In genomic region chr1:84387480-84388163, GRCh38 we compare ENCODE assay signal across 17 cellular contexts. TPM values are rescaled to one million over a fixed set of nuclear protein-coding genes. Genes with fewer than 3 reads are reported as not detected.
A peak's percentile ranks its signal among the peaks of the same experiment; 100 is the strongest.
DNase-seq lines count a peak whose midpoint lies in the region; ATAC-seq and TF ChIP-seq lines count a peak whose summit lies in the region.
"Had no signal": no experiment of that assay in that cellular context is flagged by ENCODE, and none has a peak within 500 bp of the region (broad histone marks: within the 10 kb centered on the region; RNA-seq: fewer than 3 reads in every experiment).

No MANE protein-coding gene starts in this region.

- H3K27me3 Mint-ChIP-seq in GM23338 (ENCODE audit: insufficient read depth, low read depth, poor library complexity): peaks cover 2% of the 10 kb centered on the region
- H3K27me3 Mint-ChIP-seq: progenitor cell of endocrine pancreas had no signal

- H3K27me3 ChIP-seq in AG04450 (ENCODE audit: control insufficient read depth, insufficient read depth, low read length) (no peaks in the 10 kb centered on the region), GM23338 (ENCODE audit: insufficient read depth) (no peaks in the 10 kb centered on the region), Panc1 (ENCODE audit: control insufficient read depth, insufficient read depth, low read length) (no peaks in the 10 kb centered on the region), stomach (no peaks in the 10 kb centered on the region), Peyer's patch (no peaks in the 10 kb centered on the region)
- H3K27me3 ChIP-seq: heart right ventricle, SJCRH30 had no signal

- no TSS peak for BruUV-seq in Panc1 (replicated peaks; lab: Mats Ljungman, UMichigan)

- no peak overlapping the region for H3K4me2 ChIP-seq in GM23338

- no peak overlapping the region for H3K4me3 Mint-ChIP-seq in GM23338
- H3K4me3 Mint-ChIP-seq: CD4-positive, alpha-beta memory T cell had no signal

- H3K9me3 Mint-ChIP-seq in GM23338: no peaks in the 10 kb centered on the region
- H3K9me3 Mint-ChIP-seq in activated naive CD4-positive, alpha-beta T cell treated with anti-CD3 and anti-CD28 coated beads, Interleukin-2, amount 50 U/mL, for 72 hours: no peaks in the 10 kb centered on the region
- H3K9me3 Mint-ChIP-seq: CD4-positive, alpha-beta memory T cell had no signal

- H3K4me1 Mint-ChIP-seq in GM23338: peaks cover 12% of the 10 kb centered on the region; the same call in 2 of the 3 replicates
- H3K4me1 Mint-ChIP-seq: CD4-positive, alpha-beta memory T cell had no signal

- H3K9me3 ChIP-seq in AG04450 (ENCODE audit: control insufficient read depth, insufficient read depth, low read length) (no peaks in the 10 kb centered on the region), Panc1 (ENCODE audit: control insufficient read depth, insufficient read depth, low read depth, low read length) (no peaks in the 10 kb centered on the region), stomach (no peaks in the 10 kb centered on the region), Peyer's patch (no peaks in the 10 kb centered on the region)
- H3K9me3 ChIP-seq: heart right ventricle, SJCRH30 had no signal

- H4K20me1 ChIP-seq in GM23338 (replicated peaks; ENCODE audit: insufficient read depth): no peaks in the 10 kb centered on the region

- POLR2A ChIA-PET in AG04450 (lab: Yijun Ruan, JAX): no interaction called here
- POLR2A ChIA-PET in Panc1 (lab: Charles Lee): no interaction called here

- TF ChIP-seq POLR2A in stomach (IDR thresholded peaks at IDR 0.05) (no peak), Peyer's patch (IDR thresholded peaks at IDR 0.05) (no peak)

- peak; percentile 37; the same call in 1 of the 2 replicates for TF ChIP-seq CTCF in AG04450 (IDR thresholded peaks at IDR 0.05; ENCODE audit: low read depth, low read length)
- peak; percentile 52 to 65 for TF ChIP-seq CTCF in GM23338 (conservative IDR thresholded peaks at IDR 0.05; ENCODE audit: low read depth in 2 of 2)
- TF ChIP-seq CTCF in Panc1 (IDR thresholded peaks at IDR 0.05): peak; percentile 62
- no peak for TF ChIP-seq CTCF in stomach (IDR thresholded peaks at IDR 0.05)
- TF ChIP-seq CTCF in Peyer's patch (IDR thresholded peaks at IDR 0.05): no peak

- WGBS in stomach, 5 donors: 72 to 80% (median 77%) methylated on average over 8 of the region's 8 CpGs

- intact Hi-C loops in Panc1 (cut with micrococcal nuclease; ENCODE audit: unreplicated experiment): no loop called here
- intact Hi-C loops in stomach (cut with DNase I; ENCODE audit: low total_unique reads): no loop called here

- CTCF ChIA-PET in AG04450 (lab: Charles Lee): no interaction called here
- CTCF ChIA-PET in Panc1 (lab: Charles Lee): interaction anchor here (0.6 kb wide), 1 partner anchor 217 kb away, joined by 3 read pairs; no protein-coding TSS in a partner anchor

- ATAC-seq in GM23338: peak; percentile 96
- ATAC-seq in Panc1: peak; percentile 82
- no peak for ATAC-seq in activated naive CD4-positive, alpha-beta T cell treated with anti-CD3 and anti-CD28 coated beads, Interleukin-2, amount 50 U/mL, for 72 hours
- ATAC-seq: heart right ventricle had no signal

- H3K4me3 ChIP-seq in AG04450 (ENCODE audit: low read depth, low read length) (no peak overlapping the region), GM23338 (no peak overlapping the region), Panc1 (ENCODE audit: low read depth in 2 of 2, low read length in 2 of 2) (no peak overlapping the region), stomach (no peak overlapping the region), Peyer's patch (no peak overlapping the region)
- H3K4me3 ChIP-seq: heart right ventricle, SJCRH30 had no signal

- no peak for DNase-seq in AG04450 (ENCODE audit: low read depth, low spot score)
- peak; percentile 70 for DNase-seq in GM23338 (ENCODE audit: low spot score)
- DNase-seq in Panc1 (ENCODE audit: low read depth, low spot score): no peak
- peak; percentile 51 for DNase-seq in globus pallidus (ENCODE audit: low spot score)
- no peak for DNase-seq in stomach
- no peak for DNase-seq in NCI-H345 (lab: John Stamatoyannopoulos, UW)
- no peak for DNase-seq in activated naive CD4-positive, alpha-beta T cell treated with anti-CD3 and anti-CD28 coated beads, Interleukin-2, amount 50 U/mL, for 72 hours (ENCODE audit: low spot score in 2 of 2)
- DNase-seq in Peyer's patch: no peak
- DNase-seq: activated CD4-positive, CD25-positive, alpha-beta regulatory T cell; activated T-cell treated with anti-CD3 and anti-CD28 coated beads for 4 hours; CD4-positive, alpha-beta memory T cell; heart right ventricle; stimulated activated naive CD4-positive, alpha-beta T cell had no signal

- H3K27ac Mint-ChIP-seq in GM23338: no peak overlapping the region
- H3K27ac Mint-ChIP-seq in activated naive CD4-positive, alpha-beta T cell treated with anti-CD3 and anti-CD28 coated beads, Interleukin-2, amount 50 U/mL, for 72 hours: no peak overlapping the region
- H3K27ac Mint-ChIP-seq: CD4-positive, alpha-beta memory T cell; progenitor cell of endocrine pancreas had no signal

- no peaks in the 10 kb centered on the region for H3K36me3 Mint-ChIP-seq in GM23338 (ENCODE audit: low read depth)
- H3K36me3 Mint-ChIP-seq in activated naive CD4-positive, alpha-beta T cell treated with anti-CD3 and anti-CD28 coated beads, Interleukin-2, amount 50 U/mL, for 72 hours: no peaks in the 10 kb centered on the region
- H3K36me3 Mint-ChIP-seq: CD4-positive, alpha-beta memory T cell had no signal

- in situ Hi-C loops in Panc1 (cut with HindIII; ENCODE audit: low pct_unique_long_range_greater_than_20kb, low sequenced_read_pairs): no loop called here

- no peaks in the 10 kb centered on the region for H3K79me2 ChIP-seq in GM23338 (replicated peaks; ENCODE audit: insufficient read depth)

- TF ChIP-seq EP300 in stomach (IDR thresholded peaks at IDR 0.05): no peak

- no peaks in the 10 kb centered on the region for H3K9me2 ChIP-seq in GM23338 (ENCODE audit: insufficient read depth)

- H3F3A ChIP-seq in GM23338 (replicated peaks; ENCODE audit: low read depth): no peaks in the 10 kb centered on the region

- H2AFZ ChIP-seq in GM23338: peak overlapping the region; percentile 35; the same call in 1 of the 2 replicates

- H3K4me1 ChIP-seq in GM23338 (ENCODE audit: insufficient read depth): 0 out of 2 replicates have a peak, but pooled peaks cover 3% of the 10 kb centered on the region
- no peaks in the 10 kb centered on the region for H3K4me1 ChIP-seq in Panc1 (ENCODE audit: control insufficient read depth, insufficient read depth, low read length)
- no peaks in the 10 kb centered on the region for H3K4me1 ChIP-seq in stomach
- H3K4me1 ChIP-seq in Peyer's patch: no peaks in the 10 kb centered on the region
- H3K4me1 ChIP-seq: SJCRH30 had no signal

- H3K27ac ChIP-seq in AG04450 (ENCODE audit: low read depth, low read length) (no peak overlapping the region), GM23338 (ENCODE audit: low read depth) (no peak overlapping the region), Panc1 (ENCODE audit: low read length) (no peak overlapping the region), stomach (no peak overlapping the region), Peyer's patch (no peak overlapping the region)
- H3K27ac ChIP-seq: heart right ventricle, SJCRH30 had no signal

- no peaks in the 10 kb centered on the region for H3K36me3 ChIP-seq in GM23338 (ENCODE audit: insufficient read depth)
- H3K36me3 ChIP-seq in Panc1 (ENCODE audit: control insufficient read depth, insufficient read depth, low read length): no peaks in the 10 kb centered on the region
- no peaks in the 10 kb centered on the region for H3K36me3 ChIP-seq in stomach
- H3K36me3 ChIP-seq in Peyer's patch: no peaks in the 10 kb centered on the region
- H3K36me3 ChIP-seq: heart right ventricle, SJCRH30 had no signal

RNA-seq across cellular contexts. Expression of gene DNASE2B, which starts 10.7 kb away (rescaled TPM):
- polyA plus RNA-seq in AG04450 (2011; rRNA removed) (not detected in 2 replicates), GM23338 (2016; fragmentation: Nextera tagmentation; extraction: Ambion mirVana) (not detected in 2 replicates), stomach (under 1 TPM; 0.20 to 0.92 (median 0.25) TPM)
- not detected in 2 replicates for polyA minus RNA-seq in AG04450 (2011; rRNA and poly(A)+ RNA removed)
- not detected in 2 replicates for total RNA-seq in GM23338 (2014; rRNA removed; shearing (Covaris generic))
- total RNA-seq in Panc1 (2021; ENCODE audit: unreplicated experiment) (not detected), stomach (not detected), Peyer's patch (not detected)
- not detected for polyA plus RNA-seq in Panc1 (2012; ENCODE audit: insufficient read length)
- not detected for total RNA-seq in activated naive CD4-positive, alpha-beta T cell treated with anti-CD3 and anti-CD28 coated beads, Interleukin-2, amount 50 U/mL, for 72 hours
- total RNA-seq: CD4-positive, alpha-beta memory T cell; H4; lung microvascular endothelial cell; SJCRH30 had no signal
- polyA plus RNA-seq: CD4-positive, alpha-beta memory T cell; heart right ventricle had no signal

Comparison
In these comparisons a context has a peak if more than half of its experiments do, and no peak if none do; other contexts are left out.
1. DNase-seq: peak in GM23338 (single experiment) and globus pallidus (single experiment); none in AG04450 (single experiment), Panc1 (single experiment), stomach (single experiment), NCI-H345 (single experiment), activated naive CD4-positive, alpha-beta T cell treated with anti-CD3 and anti-CD28 coated beads, Interleukin-2, amount 50 U/mL, for 72 hours (0 of 2) and Peyer's patch (0 of 3).
2. CTCF ChIP-seq: peak in AG04450 (single experiment), GM23338 (2 of 2) and Panc1 (single experiment); none in stomach (0 of 7) and Peyer's patch (0 of 6).
3. ATAC-seq: peak in GM23338 (single experiment) and Panc1 (single experiment); none in activated naive CD4-positive, alpha-beta T cell treated with anti-CD3 and anti-CD28 coated beads, Interleukin-2, amount 50 U/mL, for 72 hours (0 of 2).